In the genomic region with DNA sequence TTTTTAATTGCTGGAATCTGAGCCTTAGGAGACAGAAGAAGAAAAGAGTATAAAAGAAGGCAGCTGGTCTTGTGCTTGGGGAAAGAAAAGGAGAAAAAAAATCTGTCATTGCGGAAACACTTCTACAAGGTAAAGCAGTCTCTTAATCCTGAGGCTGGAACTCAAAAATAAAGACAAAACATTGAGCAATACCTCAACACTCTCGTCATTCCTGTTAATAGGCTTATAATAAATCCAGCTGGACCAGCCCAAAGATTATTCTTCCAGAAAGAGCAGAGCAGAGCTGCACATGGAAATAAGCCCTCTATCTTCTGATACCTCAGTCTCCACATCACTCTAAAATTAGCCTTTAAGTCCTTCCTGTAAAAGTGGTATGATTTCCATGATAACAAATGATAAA, we compare ENCODE assay signal across 1 cellular context.
TF ChIP-seq lines count a peak whose summit lies in the region.

No MANE protein-coding gene starts in this region.

TF ChIP-seq in GM23338, 12 proteins besides CTCF, POLR2A, EP300 and RAD21 (continued from another document):
- TF ChIP-seq, protein P1, sequence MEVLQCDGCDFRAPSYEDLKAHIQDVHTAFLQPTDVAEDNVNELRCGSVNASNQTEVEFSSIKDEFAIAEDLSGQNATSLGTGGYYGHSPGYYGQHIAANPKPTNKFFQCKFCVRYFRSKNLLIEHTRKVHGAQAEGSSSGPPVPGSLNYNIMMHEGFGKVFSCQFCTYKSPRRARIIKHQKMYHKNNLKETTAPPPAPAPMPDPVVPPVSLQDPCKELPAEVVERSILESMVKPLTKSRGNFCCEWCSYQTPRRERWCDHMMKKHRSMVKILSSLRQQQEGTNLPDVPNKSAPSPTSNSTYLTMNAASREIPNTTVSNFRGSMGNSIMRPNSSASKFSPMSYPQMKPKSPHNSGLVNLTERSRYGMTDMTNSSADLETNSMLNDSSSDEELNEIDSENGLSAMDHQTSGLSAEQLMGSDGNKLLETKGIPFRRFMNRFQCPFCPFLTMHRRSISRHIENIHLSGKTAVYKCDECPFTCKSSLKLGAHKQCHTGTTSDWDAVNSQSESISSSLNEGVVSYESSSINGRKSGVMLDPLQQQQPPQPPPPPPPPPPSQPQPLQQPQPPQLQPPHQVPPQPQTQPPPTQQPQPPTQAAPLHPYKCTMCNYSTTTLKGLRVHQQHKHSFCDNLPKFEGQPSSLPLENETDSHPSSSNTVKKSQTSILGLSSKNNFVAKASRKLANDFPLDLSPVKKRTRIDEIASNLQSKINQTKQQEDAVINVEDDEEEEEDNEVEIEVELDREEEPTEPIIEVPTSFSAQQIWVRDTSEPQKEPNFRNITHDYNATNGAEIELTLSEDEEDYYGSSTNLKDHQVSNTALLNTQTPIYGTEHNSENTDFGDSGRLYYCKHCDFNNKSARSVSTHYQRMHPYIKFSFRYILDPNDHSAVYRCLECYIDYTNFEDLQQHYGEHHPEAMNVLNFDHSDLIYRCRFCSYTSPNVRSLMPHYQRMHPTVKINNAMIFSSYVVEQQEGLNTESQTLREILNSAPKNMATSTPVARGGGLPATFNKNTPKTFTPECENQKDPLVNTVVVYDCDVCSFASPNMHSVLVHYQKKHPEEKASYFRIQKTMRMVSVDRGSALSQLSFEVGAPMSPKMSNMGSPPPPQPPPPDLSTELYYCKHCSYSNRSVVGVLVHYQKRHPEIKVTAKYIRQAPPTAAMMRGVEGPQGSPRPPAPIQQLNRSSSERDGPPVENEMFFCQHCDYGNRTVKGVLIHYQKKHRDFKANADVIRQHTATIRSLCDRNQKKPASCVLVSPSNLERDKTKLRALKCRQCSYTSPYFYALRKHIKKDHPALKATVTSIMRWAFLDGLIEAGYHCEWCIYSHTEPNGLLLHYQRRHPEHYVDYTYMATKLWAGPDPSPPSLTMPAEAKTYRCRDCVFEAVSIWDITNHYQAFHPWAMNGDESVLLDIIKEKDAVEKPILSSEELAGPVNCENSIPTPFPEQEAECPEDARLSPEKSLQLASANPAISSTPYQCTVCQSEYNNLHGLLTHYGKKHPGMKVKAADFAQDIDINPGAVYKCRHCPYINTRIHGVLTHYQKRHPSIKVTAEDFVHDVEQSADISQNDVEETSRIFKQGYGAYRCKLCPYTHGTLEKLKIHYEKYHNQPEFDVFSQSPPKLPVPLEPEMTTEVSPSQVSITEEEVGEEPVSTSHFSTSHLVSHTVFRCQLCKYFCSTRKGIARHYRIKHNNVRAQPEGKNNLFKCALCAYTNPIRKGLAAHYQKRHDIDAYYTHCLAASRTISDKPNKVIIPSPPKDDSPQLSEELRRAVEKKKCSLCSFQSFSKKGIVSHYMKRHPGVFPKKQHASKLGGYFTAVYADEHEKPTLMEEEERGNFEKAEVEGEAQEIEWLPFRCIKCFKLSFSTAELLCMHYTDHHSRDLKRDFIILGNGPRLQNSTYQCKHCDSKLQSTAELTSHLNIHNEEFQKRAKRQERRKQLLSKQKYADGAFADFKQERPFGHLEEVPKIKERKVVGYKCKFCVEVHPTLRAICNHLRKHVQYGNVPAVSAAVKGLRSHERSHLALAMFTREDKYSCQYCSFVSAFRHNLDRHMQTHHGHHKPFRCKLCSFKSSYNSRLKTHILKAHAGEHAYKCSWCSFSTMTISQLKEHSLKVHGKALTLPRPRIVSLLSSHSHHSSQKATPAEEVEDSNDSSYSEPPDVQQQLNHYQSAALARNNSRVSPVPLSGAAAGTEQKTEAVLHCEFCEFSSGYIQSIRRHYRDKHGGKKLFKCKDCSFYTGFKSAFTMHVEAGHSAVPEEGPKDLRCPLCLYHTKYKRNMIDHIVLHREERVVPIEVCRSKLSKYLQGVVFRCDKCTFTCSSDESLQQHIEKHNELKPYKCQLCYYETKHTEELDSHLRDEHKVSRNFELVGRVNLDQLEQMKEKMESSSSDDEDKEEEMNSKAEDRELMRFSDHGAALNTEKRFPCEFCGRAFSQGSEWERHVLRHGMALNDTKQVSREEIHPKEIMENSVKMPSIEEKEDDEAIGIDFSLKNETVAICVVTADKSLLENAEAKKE (CRISPR knock-in tag; IDR thresholded peaks at IDR 0.05) = no peak
